8 cellular contexts compared by ENCODE assay signal in the genomic region with DNA sequence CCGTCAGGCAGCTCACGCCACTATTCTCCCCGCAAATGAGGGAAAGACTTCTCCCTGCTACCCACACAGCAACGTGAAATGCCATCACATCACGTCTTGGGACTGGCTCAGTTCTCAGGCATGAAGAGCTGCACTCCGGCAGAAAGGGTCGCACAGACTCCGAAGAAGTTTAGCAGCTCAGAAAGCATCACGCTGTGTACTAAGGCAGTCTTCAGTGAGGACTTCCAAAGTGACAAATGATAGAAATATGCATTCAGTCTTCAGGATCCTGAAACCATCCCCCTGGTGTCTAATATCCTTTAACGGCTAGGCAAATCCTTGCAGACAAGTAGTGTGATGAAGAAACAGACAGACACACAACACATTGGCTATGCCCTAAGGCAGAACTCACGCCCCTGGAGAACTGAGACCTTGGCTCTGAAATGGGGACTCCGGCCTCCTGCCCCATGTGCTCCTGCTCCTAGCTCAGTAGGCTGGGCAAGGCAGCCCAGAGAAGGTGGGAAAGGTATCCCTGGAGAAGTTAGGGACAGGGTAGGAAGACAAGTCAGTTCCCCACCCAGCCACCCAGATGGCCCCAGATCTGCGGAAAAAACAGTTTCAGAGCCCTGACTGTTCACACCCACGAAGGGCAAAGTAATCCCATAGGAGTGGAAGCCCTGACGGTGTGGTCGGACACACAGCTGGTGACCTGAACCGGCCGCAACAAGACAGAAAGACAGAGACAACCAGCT. TPM values are rescaled to one million over a fixed set of nuclear protein-coding genes. Genes with fewer than 3 reads are reported as not detected.
DNase-seq lines count a peak whose midpoint lies in the region; ATAC-seq and TF ChIP-seq lines count a peak whose summit lies in the region.

No MANE protein-coding gene starts in this region.

- H3K4me1 Mint-ChIP-seq in chondrocyte (ENCODE audit: low read depth) = peaks cover 52% of the 10 kb centered on the region

- H3K9me2 ChIP-seq in HCT116 (ENCODE audit: insufficient read depth) = no peaks in the 10 kb centered on the region

- H3K9ac ChIP-seq in HCT116 (ENCODE audit: low read length) = no peak overlapping the region
- H3K9ac ChIP-seq in mucosa of stomach (ENCODE audit: low read length) = peak overlapping the region; percentile 66

- H3K27ac Mint-ChIP-seq in chondrocyte (ENCODE audit: unreplicated experiment) = peak overlapping the region; percentile 83

- peak overlapping the region; percentile 69 for H3K4me2 ChIP-seq in HCT116 (ENCODE audit: low read length)

- no peak for TF ChIP-seq RAD21 in HCT116 (IDR thresholded peaks at IDR 0.05; ENCODE audit: low read depth)

- peak overlapping the region; percentile 74 for H3K4me3 ChIP-seq in AG04450 (ENCODE audit: low read depth, low read length)
- no peak overlapping the region for H3K4me3 ChIP-seq in HCT116 (replicated peaks in 1 of 2; ENCODE audit: low read depth in 1 of 2, low read length in 2 of 2)
- H3K4me3 ChIP-seq in mucosa of stomach (ENCODE audit: low read length) = peak overlapping the region; percentile 66

- intact Hi-C loops in HCT116 (cut with micrococcal nuclease) = loop anchor here (5.0 to 10.0 kb wide), 3 partner anchors 192 to 604 kb away; no protein-coding TSS in a partner anchor

- H3K27me3 Mint-ChIP-seq in chondrocyte (ENCODE audit: low read depth) = peaks cover 6% of the 10 kb centered on the region

- CTCF ChIA-PET in AG04450 (lab: Charles Lee) (interaction anchor here (1.0 to 5.3 kb wide), 16 partner anchors 10 to 608 kb away, joined by 3 to 38 read pairs (median 4); no protein-coding TSS in a partner anchor), HCT116 (lab: Charles Lee) (interaction anchor here (1.9 kb wide), 1 partner anchor 9 kb away, joined by 4 read pairs; no protein-coding TSS in a partner anchor)

- no peaks in the 10 kb centered on the region for H4K20me1 ChIP-seq in HCT116 (ENCODE audit: insufficient read depth)

- TF ChIP-seq CTCF in AG04450 (IDR thresholded peaks at IDR 0.05; ENCODE audit: low read depth, low read length) (peak; percentile 13; the same call in 1 of the 2 replicates), HCT116 (IDR thresholded peaks at IDR 0.05 in 2 of 3, conservative IDR thresholded peaks at IDR 0.05 in 1 of 3; ENCODE audit: borderline replicate concordance in 1 of 3, insufficient read depth in 1 of 3, low read depth in 2 of 3, low read length in 2 of 3) (no peak), chondrocyte (IDR thresholded peaks at IDR 0.05) (peak; percentile 35)

- DNase-seq in AG04450 (ENCODE audit: low read depth, low spot score) (peak; percentile 30), HCT116 (ENCODE audit: low read depth, low spot score) (no peak), chondrocyte (ENCODE audit: low spot score) (no peak), middle frontal gyrus (ENCODE audit: extremely low spot score, low spot score) (no peak), DMS153 treated with DMSO at 0.1 percent for 48 hours (lab: John Stamatoyannopoulos, UW; ENCODE audit: unreplicated experiment) (no peak), iPS-NIHi7 (ENCODE audit: extremely low spot score) (no peak)

- H3K4me1 ChIP-seq in HCT116 (ENCODE audit: control insufficient read depth in 1 of 2, insufficient read depth in 2 of 2, low read length in 2 of 2) (peaks cover 4 to 13% of the 10 kb centered on the region in 2 experiments; a peak in 2 of 4 replicates), mucosa of stomach (ENCODE audit: control insufficient read depth, insufficient read depth, low read length) (peaks cover 28% of the 10 kb centered on the region)

- RAD21 ChIA-PET in HCT116 (lab: Charles Lee; ENCODE audit: low non-redundant PET in 1 of 2, low total read pairs in 2 of 2, uncharacterized antibody in 2 of 2, unreplicated experiment in 2 of 2) = no interaction called here

- TSS peak; percentile 36 for BruUV-seq in HCT116 (replicated peaks; lab: Mats Ljungman, UMichigan)

- ATAC-seq in HCT116 (no peak), GM18870 (IDR thresholded peaks at IDR 0.05; ENCODE audit: unreplicated experiment) (no peak)

- POLR2A ChIA-PET in AG04450 (lab: Yijun Ruan, JAX) (interaction anchor here (0.6 to 1.0 kb wide), 3 partner anchors 50 to 103 kb away, joined by 3 to 6 read pairs (median 4); no protein-coding TSS in a partner anchor), HCT116 (lab: Charles Lee) (no interaction called here)

- H3K36me3 ChIP-seq in HCT116 (ENCODE audit: control insufficient read depth in 1 of 2, insufficient read depth in 2 of 2, low read length in 2 of 2) (no peaks in the 10 kb centered on the region), mucosa of stomach (ENCODE audit: control insufficient read depth, insufficient read depth, low read length) (no peaks in the 10 kb centered on the region)

- H3K27ac ChIP-seq in AG04450 (ENCODE audit: low read depth, low read length) = peak overlapping the region; percentile 21
- H3K27ac ChIP-seq in HCT116 (ENCODE audit: low read depth, low read length) = no peak overlapping the region

- TF ChIP-seq POLR2A in HCT116 (IDR thresholded peaks at IDR 0.05; ENCODE audit: borderline replicate concordance, extremely low read depth, insufficient read depth, insufficient read length) = no peak

- H3K9me3 ChIP-seq in AG04450 (ENCODE audit: control insufficient read depth, insufficient read depth, low read length) (no peaks in the 10 kb centered on the region), HCT116 (ENCODE audit: control insufficient read depth in 1 of 2, insufficient read depth in 1 of 2, low read depth in 1 of 2, low read length in 2 of 2) (no peaks in the 10 kb centered on the region), mucosa of stomach (ENCODE audit: control insufficient read depth, low read length) (no peaks in the 10 kb centered on the region)

- no peaks in the 10 kb centered on the region for H3K9me3 Mint-ChIP-seq in chondrocyte (ENCODE audit: low read depth)

- no peaks in the 10 kb centered on the region for H3K27me3 ChIP-seq in AG04450 (ENCODE audit: control insufficient read depth, insufficient read depth, low read length)
- peaks cover 13% of the 10 kb centered on the region; the same call in 1 of the 2 replicates for H3K27me3 ChIP-seq in HCT116 (ENCODE audit: insufficient read depth, low read length)
- no peaks in the 10 kb centered on the region for H3K27me3 ChIP-seq in mucosa of stomach (ENCODE audit: control insufficient read depth, insufficient read depth, low read length)

- no peaks in the 10 kb centered on the region for H3K36me3 Mint-ChIP-seq in chondrocyte (ENCODE audit: low read depth)

- peak overlapping the region; percentile 84 for H3K4me3 Mint-ChIP-seq in chondrocyte (ENCODE audit: unreplicated experiment)

- H3K79me2 ChIP-seq in HCT116 (ENCODE audit: insufficient read depth, low read length) = no peaks in the 10 kb centered on the region

- H2AFZ ChIP-seq in HCT116 (ENCODE audit: low read depth, low read length, poor library complexity, severe bottlenecking) = no peak overlapping the region

TF ChIP-seq in HCT116, 20 proteins besides CTCF, POLR2A, EP300 and RAD21:
- TF ChIP-seq YY1 (IDR thresholded peaks at IDR 0.05; ENCODE audit: extremely low read depth, insufficient replicate concordance, low read depth, low read length) = no peak
- TF ChIP-seq, protein P1, sequence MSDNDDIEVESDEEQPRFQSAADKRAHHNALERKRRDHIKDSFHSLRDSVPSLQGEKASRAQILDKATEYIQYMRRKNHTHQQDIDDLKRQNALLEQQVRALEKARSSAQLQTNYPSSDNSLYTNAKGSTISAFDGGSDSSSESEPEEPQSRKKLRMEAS (IDR thresholded peaks at IDR 0.05) = no peak
- TF ChIP-seq ZBTB33 (IDR thresholded peaks at IDR 0.05; ENCODE audit: extremely low read depth, insufficient replicate concordance, low read length) = no peak
- TF ChIP-seq ZNF274 (IDR thresholded peaks at IDR 0.05; ENCODE audit: low read depth, low read length) = no peak
TF ChIP-seq in HCT116: peak in this region for 0.

RNA-seq across cellular contexts. Expression of gene XYLT1, which starts 1.6 kb away (rescaled TPM):
- 6.7 and 9.2 TPM in 2 replicates for polyA plus RNA-seq in AG04450 (2011; rRNA removed)
- 27.7 and 36.1 TPM in 2 replicates for polyA minus RNA-seq in AG04450 (2011; rRNA and poly(A)+ RNA removed)
- total RNA-seq in HCT116 (2021; ENCODE audit: unreplicated experiment) (4.5 TPM), chondrocyte (17.6 to 20.4 TPM (median 18.7 TPM) in 3 replicates)
- 3.3 and 4.3 TPM in 2 replicates for polyA plus RNA-seq in HCT116 (2012)

Comparison
In these comparisons a context has a peak if more than half of its experiments do, and no peak if none do; other contexts are left out.
1. H3K4me3 ChIP-seq: peak in AG04450 (single experiment) and mucosa of stomach (single experiment); none in HCT116 (0 of 2).
2. CTCF ChIP-seq: peak in AG04450 (single experiment) and chondrocyte (single experiment); none in HCT116 (0 of 3).